ENCODE assay signal across 23 cellular contexts in the genomic region with DNA sequence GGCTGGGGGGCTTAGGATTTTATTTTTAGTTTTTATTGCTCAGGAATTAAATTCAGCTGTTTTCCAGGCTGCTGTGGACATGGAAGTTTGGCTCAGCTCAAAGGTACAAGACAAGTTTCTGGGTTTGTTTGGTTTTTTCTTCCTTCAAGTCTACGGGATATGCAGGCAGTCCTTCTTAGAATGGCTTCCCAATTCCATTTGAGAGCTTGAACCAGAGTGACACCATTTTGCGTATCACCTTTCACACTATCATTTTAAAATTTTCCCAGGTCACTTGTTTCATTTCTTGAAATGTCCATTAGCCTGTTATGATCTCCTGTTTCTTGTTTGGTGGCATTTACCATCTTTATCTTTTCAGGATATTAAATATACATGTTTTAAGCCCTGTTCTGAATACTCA. TPM values are rescaled to one million over a fixed set of nuclear protein-coding genes. Genes with fewer than 3 reads are reported as not detected.
DNase-seq lines count a peak whose midpoint lies in the region; ATAC-seq, FAIRE-seq and TF ChIP-seq lines count a peak whose summit lies in the region.
"Had no signal": no experiment of that assay in that cellular context is flagged by ENCODE, and none has a peak within 500 bp of the region (broad histone marks: within the 10 kb centered on the region; RNA-seq: fewer than 3 reads in every experiment).

No MANE protein-coding gene starts in this region.

- no peak overlapping the region for H4K8ac ChIP-seq in IMR-90 (ENCODE audit: low read depth in 2 of 2, low read length in 2 of 2)

- H4K20me1 ChIP-seq in IMR-90 (ENCODE audit: insufficient read depth, low read length) (no peaks in the 10 kb centered on the region), K562 (replicated peaks; ENCODE audit: control insufficient read depth, insufficient read depth, low read length) (no peaks in the 10 kb centered on the region)
- H4K20me1 ChIP-seq: BLaER1 treated with 17β-estradiol and CSF1 and Interleukin-3, amounts not matched to agents 10 nM and 100 nM had no signal

- no peak overlapping the region for H4K5ac ChIP-seq in IMR-90 (ENCODE audit: low read depth, low read length)

- POLR2A ChIA-PET in IMR-90 (lab: Charles Lee; ENCODE audit: unreplicated experiment): no interaction called here
- POLR2A ChIA-PET in K562 (lab: Yijun Ruan, JAX): interaction anchor here (0.9 to 2.3 kb wide), 4 partner anchors 9 to 19 kb away, joined by 3 to 14 read pairs (median 4); a partner anchor contains a TSS

- ATAC-seq in IMR-90 (ENCODE audit: low read depth) (no peak; the same call in 1 of the 2 replicates), K562 (no peak)

- DNase-seq in IMR-90 (no peak), K562 (ENCODE audit: extremely low read depth in 1 of 4, low spot score in 3 of 4) (no peak), mesothelial cell of epicardium (ENCODE audit: low spot score in 2 of 2, unreplicated experiment in 2 of 2) (no peak), SW 1271 (lab: John Stamatoyannopoulos, UW) (no peak), NCI-H345 (lab: John Stamatoyannopoulos, UW) (no peak), NCI-H524 treated with DMSO at 0.1 percent for 48 hours (lab: John Stamatoyannopoulos, UW) (no peak), midbrain (lab: John Stamatoyannopoulos, UW) (no peak)
- DNase-seq: 8988T; ACHN; Caco-2; Calu3; CD4-positive, alpha-beta T cell; CD8-positive, alpha-beta T cell; DMS79 treated with DMSO at 0.1 percent for 48 hours; GF-D8 had no signal

- H3K9me3 ChIP-seq in IMR-90 (ENCODE audit: control insufficient read depth, insufficient read depth, low read length) (no peaks in the 10 kb centered on the region), K562 (replicated peaks; ENCODE audit: control insufficient read depth, insufficient read depth, low read depth, low read length) (no peaks in the 10 kb centered on the region), parathyroid adenoma (ENCODE audit: control insufficient read depth, low read length) (no peaks in the 10 kb centered on the region)
- H3K9me3 ChIP-seq: BLaER1 treated with 17β-estradiol and CSF1 and Interleukin-3, amounts not matched to agents 10 nM and 100 nM; Caco-2 had no signal

- FAIRE-seq in K562 (lab: Jason Lieb, UNC): peak; percentile 64
- FAIRE-seq: A204.1, D721Med, G401.6, GM12891, GM19239 had no signal

- CTCF ChIA-PET in IMR-90 (lab: Yijun Ruan, JAX) (no interaction called here), K562 (lab: Yijun Ruan, JAX; ENCODE audit: low intra/inter-chr PET ratio) (no interaction called here)

- no peak overlapping the region for H3K56ac ChIP-seq in IMR-90 (ENCODE audit: extremely low read depth, insufficient read depth, low read length)

- H3K4me2 ChIP-seq in IMR-90 (ENCODE audit: low read depth, low read length) (no peak overlapping the region), K562 (ENCODE audit: insufficient read depth, low read length) (no peak overlapping the region), parathyroid adenoma (ENCODE audit: low read length) (no peak overlapping the region)
- H3K4me2 ChIP-seq: BLaER1 treated with 17β-estradiol and CSF1 and Interleukin-3, amounts not matched to agents 10 nM and 100 nM had no signal

- no peak for TF ChIP-seq EP300 in K562 (IDR thresholded peaks at IDR 0.05; ENCODE audit: low read length)

- BruUV-seq in IMR-90 (replicated peaks; lab: Mats Ljungman, UMichigan): no TSS peak
- BruUV-seq in K562 (replicated peaks; lab: Mats Ljungman, UMichigan): no TSS peak

- H3K4me3 ChIP-seq in IMR-90 (ENCODE audit: insufficient read depth, low read depth, low read length) (no peak overlapping the region), K562 (no peak overlapping the region), parathyroid adenoma (ENCODE audit: low read depth, low read length) (no peak overlapping the region)
- H3K4me3 ChIP-seq: BLaER1 treated with 17β-estradiol and CSF1 and Interleukin-3, amounts not matched to agents 10 nM and 100 nM had no signal

- H3K36me3 ChIP-seq in IMR-90 (ENCODE audit: control insufficient read depth, insufficient read depth, low read length) (no peaks in the 10 kb centered on the region), K562 (ENCODE audit: control insufficient read depth, insufficient read depth, low read length) (no peaks in the 10 kb centered on the region), parathyroid adenoma (ENCODE audit: control insufficient read depth, insufficient read depth, low read length) (no peaks in the 10 kb centered on the region)
- H3K36me3 ChIP-seq: BLaER1 treated with 17β-estradiol and CSF1 and Interleukin-3, amounts not matched to agents 10 nM and 100 nM had no signal

- no peaks in the 10 kb centered on the region for H3K4me1 Mint-ChIP-seq in mesothelial cell of epicardium

- no peak overlapping the region for H2BK5ac ChIP-seq in IMR-90 (ENCODE audit: low read depth, low read length, poor library complexity, severe bottlenecking)

- H3K79me1 ChIP-seq in IMR-90 (ENCODE audit: low read depth in 1 of 2, low read length in 2 of 2): no peaks in the 10 kb centered on the region

- H2AFZ ChIP-seq in IMR-90 (replicated peaks; ENCODE audit: low read length, poor library complexity): no peak overlapping the region
- no peak overlapping the region for H2AFZ ChIP-seq in K562 (ENCODE audit: low read depth, low read length)
- peak overlapping the region; percentile 63 for H2AFZ ChIP-seq in parathyroid adenoma

- H3K79me2 ChIP-seq in K562 (ENCODE audit: control insufficient read depth, insufficient read depth, low read length) (no peaks in the 10 kb centered on the region), parathyroid adenoma (no peaks in the 10 kb centered on the region)

- no peak overlapping the region for H3K4me3 Mint-ChIP-seq in mesothelial cell of epicardium
- H3K4me3 Mint-ChIP-seq: CD4-positive, alpha-beta T cell; CD8-positive, alpha-beta T cell had no signal

- no peak overlapping the region for H2BK20ac ChIP-seq in IMR-90 (ENCODE audit: low read depth, low read length)

- no peak for TF ChIP-seq POLR2A in IMR-90 (IDR thresholded peaks at IDR 0.05; ENCODE audit: low read depth, low read length)
- TF ChIP-seq POLR2A in K562 (conservative IDR thresholded peaks at IDR 0.05): no peak

- H3K9me1 ChIP-seq in IMR-90 (ENCODE audit: insufficient read depth, low read length): no peaks in the 10 kb centered on the region
- no peaks in the 10 kb centered on the region for H3K9me1 ChIP-seq in K562 (ENCODE audit: control insufficient read depth, insufficient read depth, low read length)

- no peaks in the 10 kb centered on the region for H3K27me3 Mint-ChIP-seq in mesothelial cell of epicardium (ENCODE audit: low read depth)
- H3K27me3 Mint-ChIP-seq: CD4-positive, alpha-beta T cell had no signal

- H2BK120ac ChIP-seq in IMR-90 (ENCODE audit: low read depth, low read length): no peak overlapping the region

- intact Hi-C loops in IMR-90 (cut with micrococcal nuclease) (no loop called here), K562 (cut with micrococcal nuclease) (no loop called here)

- H3K14ac ChIP-seq in IMR-90 (replicated peaks; ENCODE audit: low read depth, low read length): no peak overlapping the region

- in situ Hi-C loops in IMR-90 (cut with MboI; ENCODE audit: low sequenced_read_pairs): no loop called here
- in situ Hi-C loops in K562 (cut with MboI): no loop called here

- dilution Hi-C loops in IMR-90 (cut with HindIII; ENCODE audit: low sequenced_read_pairs, unreplicated experiment): no loop called here

- peak overlapping the region; percentile 13 for H3K27ac Mint-ChIP-seq in mesothelial cell of epicardium
- H3K27ac Mint-ChIP-seq: CD4-positive, alpha-beta T cell; CD8-positive, alpha-beta T cell had no signal

- H2BK15ac ChIP-seq in IMR-90 (ENCODE audit: low read depth, low read length): no peak overlapping the region

- H3K9me3 Mint-ChIP-seq in mesothelial cell of epicardium: no peaks in the 10 kb centered on the region
- H3K9me3 Mint-ChIP-seq: CD4-positive, alpha-beta T cell; CD8-positive, alpha-beta T cell had no signal

- H3K4me1 ChIP-seq in IMR-90 (ENCODE audit: control insufficient read depth, insufficient read depth, low read length) (no peaks in the 10 kb centered on the region; the same call in 1 of the 2 replicates), K562 (replicated peaks in 1 of 2; ENCODE audit: control insufficient read depth in 2 of 2, insufficient read depth in 2 of 2, low read length in 2 of 2) (peaks cover 0 to 9% of the 10 kb centered on the region in 2 experiments; a peak in 4 of 5 replicates), parathyroid adenoma (no peaks in the 10 kb centered on the region)
- H3K4me1 ChIP-seq: BLaER1 treated with 17β-estradiol and CSF1 and Interleukin-3, amounts not matched to agents 10 nM and 100 nM; Caco-2 had no signal

- H2AK5ac ChIP-seq in IMR-90 (ENCODE audit: low read depth, low read length): no peak overlapping the region

- no peak overlapping the region for H3K18ac ChIP-seq in IMR-90 (ENCODE audit: low read depth, low read length)

- TF ChIP-seq CTCF in IMR-90 (conservative IDR thresholded peaks at IDR 0.05; ENCODE audit: low read depth, low read length) (no peak), K562 (IDR thresholded peaks at IDR 0.05 in 2 of 3, conservative IDR thresholded peaks at IDR 0.05 in 1 of 3; ENCODE audit: insufficient read depth in 2 of 3, low read depth in 1 of 3, low read length in 3 of 3) (no peak), mesothelial cell of epicardium (IDR thresholded peaks at IDR 0.05; ENCODE audit: unreplicated experiment) (no peak), parathyroid adenoma (IDR thresholded peaks at IDR 0.05) (no peak)

- H3K9ac ChIP-seq in IMR-90 (ENCODE audit: low read depth, low read length) (no peak overlapping the region), K562 (ENCODE audit: insufficient read depth in 1 of 2, low read depth in 2 of 2, low read length in 2 of 2) (no peak overlapping the region), parathyroid adenoma (no peak overlapping the region)
- H3K9ac ChIP-seq: BLaER1 treated with 17β-estradiol and CSF1 and Interleukin-3, amounts not matched to agents 10 nM and 100 nM had no signal

- TF ChIP-seq RAD21 in IMR-90 (IDR thresholded peaks at IDR 0.05; ENCODE audit: low read length) (no peak), K562 (CRISPR knock-in tag; conservative IDR thresholded peaks at IDR 0.05 in 1 of 2, IDR thresholded peaks at IDR 0.05 in 1 of 2) (no peak)

- H3K27me3 ChIP-seq in IMR-90 (ENCODE audit: control insufficient read depth, insufficient read depth, low read length) (no peaks in the 10 kb centered on the region), K562 (ENCODE audit: control insufficient read depth in 2 of 2, insufficient read depth in 2 of 2, low read length in 2 of 2) (no peaks in the 10 kb centered on the region), parathyroid adenoma (ENCODE audit: control insufficient read depth, insufficient read depth, low read length) (no peaks in the 10 kb centered on the region)
- H3K27me3 ChIP-seq: BLaER1 treated with 17β-estradiol and CSF1 and Interleukin-3, amounts not matched to agents 10 nM and 100 nM had no signal

- H3K23ac ChIP-seq in IMR-90 (ENCODE audit: low read depth, low read length): no peak overlapping the region

- H3K27ac ChIP-seq in IMR-90 (ENCODE audit: insufficient read depth, low read length) (peak overlapping the region; percentile 44; the same call in 1 of the 2 replicates), K562 (ENCODE audit: extremely low read depth, low read depth, low read length) (no peak overlapping the region), parathyroid adenoma (no peak overlapping the region)
- H3K27ac ChIP-seq: BLaER1 treated with 17β-estradiol and CSF1 and Interleukin-3, amounts not matched to agents 10 nM and 100 nM; C4-2B had no signal

- no peak overlapping the region for H3K4ac ChIP-seq in IMR-90 (ENCODE audit: low read depth, low read length)

- H2AK9ac ChIP-seq in IMR-90 (replicated peaks; ENCODE audit: low read depth, low read length, poor library complexity): no peak overlapping the region

- no peaks in the 10 kb centered on the region for H3K36me3 Mint-ChIP-seq in mesothelial cell of epicardium
- H3K36me3 Mint-ChIP-seq: CD8-positive, alpha-beta T cell had no signal

- no CpG with 5 or more reads among the region's 2 CpGs for WGBS in IMR-90 (ENCODE audit: extremely low coverage in 2 of 2, insufficient read length in 1 of 2), 2 experiments
- WGBS in K562 (ENCODE audit: insufficient coverage, low coverage, missing lambda C conversion rate): 39% methylated on average over 2 of the region's 2 CpGs

- H4K91ac ChIP-seq in IMR-90 (ENCODE audit: insufficient read depth, low read depth, low read length): no peak overlapping the region

RNA-seq across cellular contexts. Expression of a gene that starts 9.3 kb away (rescaled TPM):
- total RNA-seq in IMR-90 (2012; rRNA removed) (22.9 and 26.1 TPM in 2 replicates), K562 (2014; rRNA removed) (17.6 and 21.4 TPM in 2 replicates), K562 (2014; rRNA removed; fragmentation: Illumina TruSeq; extraction: Trizol) (28.0 and 31.5 TPM in 2 replicates), K562 (2015; rRNA removed; fragmentation: Illumina TruSeq; extraction: Trizol) (21.3 and 23.4 TPM in 2 replicates), K562 (2021) (23.2 and 27.3 TPM in 2 replicates), mesothelial cell of epicardium (30.5 to 35.1 TPM (median 31.7 TPM) in 3 replicates)
- polyA plus RNA-seq in IMR-90 (2012; rRNA removed) (14.7 and 17.7 TPM in 2 replicates), K562 (2011; rRNA removed) (33.5 and 50.7 TPM in 2 replicates), K562 (2014; fragmentation: Illumina TruSeq; extraction: Trizol) (19.7 and 20.8 TPM in 2 replicates), K562 (2014; fragmentation: Nextera tagmentation; extraction: Ambion mirVana) (10 to 100 TPM; 28.0 to 30.0 TPM), K562 (2014; rRNA removed) (21.0 and 25.4 TPM in 2 replicates)
- polyA plus RNA-seq in IMR-90 (2012; cell fraction: cytosol; rRNA removed): 3.0 and 7.7 TPM in 2 replicates
- polyA plus RNA-seq in IMR-90 (2012; cell fraction: nucleus; rRNA removed; ENCODE audit: low replicate concordance): 5.8 and 56.3 TPM in 2 replicates
- total RNA-seq in K562 (2011; cell fraction: chromatin; rRNA removed; ENCODE audit: low replicate concordance): 34.8 and 104 TPM in 2 replicates
- 31.2 and 37.4 TPM in 2 replicates for total RNA-seq in K562 (2011; cell fraction: nucleolus; rRNA removed)
- 66.2 and 100 TPM in 2 replicates for total RNA-seq in K562 (2011; cell fraction: nucleoplasm; rRNA removed)
- polyA plus RNA-seq in K562 (2011; cell fraction: cytosol; rRNA removed): 16.2 and 21.6 TPM in 2 replicates
- polyA plus RNA-seq in K562 (2011; cell fraction: nucleus; rRNA removed): 43.6 and 53.0 TPM in 2 replicates
- 17.1 and 19.9 TPM in 2 replicates for polyA plus RNA-seq in K562 (2012)
- polyA minus RNA-seq in K562 (2011; rRNA and poly(A)+ RNA removed): 39.1 and 55.1 TPM in 2 replicates
- polyA minus RNA-seq in K562 (2011; cell fraction: cytosol; rRNA and poly(A)+ RNA removed): 16.4 and 23.4 TPM in 2 replicates
- polyA minus RNA-seq in K562 (2011; cell fraction: nucleus; rRNA and poly(A)+ RNA removed): 22.3 and 30.7 TPM in 2 replicates
